In the genomic region with DNA sequence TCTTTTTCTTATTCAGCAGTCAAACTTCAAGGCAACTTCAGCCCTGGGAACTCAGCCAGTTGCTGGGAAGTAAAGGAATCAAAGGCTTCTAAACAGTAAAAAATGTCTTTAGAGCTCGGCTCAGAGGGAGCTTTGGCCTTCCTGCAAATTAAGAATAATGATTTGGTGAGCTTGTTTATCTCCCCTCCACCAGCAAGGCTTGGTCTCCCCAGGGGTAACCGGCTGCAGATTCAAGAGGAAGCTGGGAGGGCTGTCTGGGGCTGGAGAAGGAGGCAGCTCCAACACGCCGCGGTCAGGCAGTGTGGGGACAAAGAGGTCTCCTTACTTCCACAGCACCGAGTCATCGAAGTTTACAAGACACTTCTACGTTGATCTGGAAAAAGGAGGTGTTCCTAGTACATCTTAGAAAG, we compare ENCODE assay signal across 17 cellular contexts. TPM values are rescaled to one million over a fixed set of nuclear protein-coding genes. Genes with fewer than 3 reads are reported as not detected.
DNase-seq lines count a peak whose midpoint lies in the region; ATAC-seq, FAIRE-seq and TF ChIP-seq lines count a peak whose summit lies in the region.
"Had no signal": no experiment of that assay in that cellular context is flagged by ENCODE, and none has a peak within 500 bp of the region (broad histone marks: within the 10 kb centered on the region; RNA-seq: fewer than 3 reads in every experiment).

No MANE protein-coding gene starts in this region.

- H3K4me1 ChIP-seq in HUES48 (ENCODE audit: control insufficient read depth, insufficient read depth, low read length) (peaks cover 9% of the 10 kb centered on the region; the same call in 1 of the 2 replicates), left lung (peaks cover 14 to 15% of the 10 kb centered on the region in 2 donors), smooth muscle cell (ENCODE audit: low read depth) (peaks cover 7% of the 10 kb centered on the region)

- H3K27ac Mint-ChIP-seq in natural killer cell = no peak overlapping the region

- H3K27ac ChIP-seq in HUES48 (ENCODE audit: low read depth, low read length) (peak overlapping the region; percentile 49), left lung (no peak overlapping the region), smooth muscle cell (ENCODE audit: low read depth) (no peak overlapping the region)
- H3K27ac ChIP-seq: KMS-11 had no signal

- peak; percentile 8 for ATAC-seq in left lung
- ATAC-seq in natural killer cell = no peak
- ATAC-seq: stimulated activated naive CD8-positive, alpha-beta T cell treated with anti-CD3 and anti-CD28 coated beads, Interleukin-15, Interleukin-2, amounts not matched to agents 100 U/mL and 50 U/mL, for 24 hours had no signal

- no peaks in the 10 kb centered on the region for H3K9me3 ChIP-seq in HUES48 (ENCODE audit: control insufficient read depth, insufficient read depth, low read length)
- H3K9me3 ChIP-seq in left lung = no peaks in the 10 kb centered on the region
- no peaks in the 10 kb centered on the region for H3K9me3 ChIP-seq in smooth muscle cell (replicated peaks; ENCODE audit: low read depth)

- H3K79me2 ChIP-seq in smooth muscle cell (ENCODE audit: low read depth) = no peaks in the 10 kb centered on the region

- H3K4me2 ChIP-seq in smooth muscle cell = peak overlapping the region; percentile 59
- H3K4me2 ChIP-seq: KMS-11 had no signal

- H3K4me3 Mint-ChIP-seq in natural killer cell = no peak overlapping the region

- no peak overlapping the region for H3K9ac ChIP-seq in HUES48 (ENCODE audit: low read depth, low read length)
- no peak overlapping the region for H3K9ac ChIP-seq in smooth muscle cell (ENCODE audit: low read depth)
- H3K9ac ChIP-seq: KMS-11 had no signal

- peak; percentile 40 for DNase-seq in choroid plexus epithelial cell (ENCODE audit: low read depth)
- DNase-seq in left lung = no peak
- DNase-seq in smooth muscle cell (lab: John Stamatoyannopoulos, UW; ENCODE audit: unreplicated experiment) = no peak
- no peak for DNase-seq in NCI-H1930 (lab: John Stamatoyannopoulos, UW)
- DNase-seq in frontal cortex (ENCODE audit: low spot score in 2 of 2) = no peak
- no peak for DNase-seq in GF-D8 (lab: John Stamatoyannopoulos, UW)
- DNase-seq in natural killer cell = no peak
- DNase-seq: activated effector memory CD4-positive, alpha-beta T cell treated with anti-CD3 and anti-CD28 coated beads, Interleukin-2, amount 50 U/mL, for 16 hours; DND-41; NCI-H1694 treated with DMSO at 0.1 percent for 48 hours; NCI-H748 treated with DMSO at 0.1 percent for 48 hours; stimulated activated CD4-positive, alpha-beta T cell treated with anti-CD3 and anti-CD28 coated beads, Interleukin-4, amount 100 ng/mL, for 24 hours; stimulated activated naive CD8-positive, alpha-beta T cell treated with anti-CD3 and anti-CD28 coated beads, Interleukin-15, Interleukin-2, amounts not matched to agents 100 U/mL and 50 U/mL, for 24 hours had no signal

- H3K36me3 ChIP-seq in HUES48 (ENCODE audit: control insufficient read depth, insufficient read depth, low read length) (no peaks in the 10 kb centered on the region), left lung (no peaks in the 10 kb centered on the region), smooth muscle cell (ENCODE audit: low read depth) (no peaks in the 10 kb centered on the region)

- 18% methylated on average over 8 of the region's 8 CpGs for WGBS in smooth muscle cell (ENCODE audit: low lambda C conversion rate)

- H3K27me3 ChIP-seq in HUES48 (ENCODE audit: control insufficient read depth, insufficient read depth, low read length) (no peaks in the 10 kb centered on the region), left lung (peaks cover 0 to 41% of the 10 kb centered on the region in 2 donors), smooth muscle cell (ENCODE audit: low read depth) (peaks cover 4% of the 10 kb centered on the region)

- H3K9me3 Mint-ChIP-seq in natural killer cell = no peaks in the 10 kb centered on the region

- FAIRE-seq in frontal cortex (lab: Jason Lieb, UNC) = no peak
- FAIRE-seq: bronchial epithelial cell, GM12892 had no signal

- H3K4me3 ChIP-seq in HUES48 (ENCODE audit: low read depth, low read length) (no peak overlapping the region), choroid plexus epithelial cell (ENCODE audit: low read depth, low read length) (no peak overlapping the region), left lung (no peak overlapping the region), smooth muscle cell (no peak overlapping the region)

- H2AFZ ChIP-seq in smooth muscle cell (ENCODE audit: low read depth) = no peak overlapping the region

- no peaks in the 10 kb centered on the region for H4K20me1 ChIP-seq in smooth muscle cell (ENCODE audit: low read depth)

- TF ChIP-seq CTCF in choroid plexus epithelial cell (conservative IDR thresholded peaks at IDR 0.05; ENCODE audit: low read depth, low read length) (no peak), left lung (IDR thresholded peaks at IDR 0.05) (no peak), smooth muscle cell (IDR thresholded peaks at IDR 0.05; ENCODE audit: borderline replicate concordance, insufficient read depth, poor library complexity, severe bottlenecking) (no peak), natural killer cell (IDR thresholded peaks at IDR 0.05) (no peak)

- H3F3A ChIP-seq in smooth muscle cell (ENCODE audit: low read depth) = no peaks in the 10 kb centered on the region

- H3K36me3 Mint-ChIP-seq in natural killer cell = no peaks in the 10 kb centered on the region

- peaks cover 2 to 7% of the 10 kb centered on the region in 2 donors for H3K27me3 Mint-ChIP-seq in natural killer cell (ENCODE audit: low read depth in 2 of 2)

- intact Hi-C loops in left lung (cut with DNase I) = no loop called here
- intact Hi-C loops in natural killer cell (cut with micrococcal nuclease) = no loop called here

- H3K4me1 Mint-ChIP-seq in natural killer cell = no peaks in the 10 kb centered on the region

RNA-seq across cellular contexts. Expression of gene DOC2B, which starts 17.8 kb away (rescaled TPM):
- 1 to 10 TPM; 2.4 to 6.9 TPM for total RNA-seq in left lung
- 0.27 TPM in 2 replicates for total RNA-seq in smooth muscle cell
- polyA plus RNA-seq in smooth muscle cell = 0.24 and 0.48 TPM in 2 replicates
- 35.1 TPM for total RNA-seq in frontal cortex
- under 1 TPM in 2 of 3 donors, not detected in 1; 0.07 to 0.20 TPM for total RNA-seq in natural killer cell
